8 cellular contexts compared by ENCODE assay signal in genomic region chr1:70034403-70034802, GRCh38.
DNase-seq lines count a peak whose midpoint lies in the region; ATAC-seq and TF ChIP-seq lines count a peak whose summit lies in the region.

No MANE protein-coding gene starts in this region.

- no peaks in the 10 kb centered on the region for H3F3A ChIP-seq in PC-3 (ENCODE audit: low read length, unreplicated experiment)

- H3K4me1 ChIP-seq in PC-3 (ENCODE audit: insufficient read depth, low read length) = no peaks in the 10 kb centered on the region; the same call in 1 of the 2 replicates

- no peaks in the 10 kb centered on the region for H3K9me3 ChIP-seq in PC-3 (ENCODE audit: low read length)

- CTCF ChIA-PET in PC-3 (lab: Charles Lee) = interaction anchor here (0.6 to 1.1 kb wide), 4 partner anchors 108 to 1581 kb away, joined by 3 to 17 read pairs (median 4); partner anchors contain the start of genes LRRC40 and SRSF11

- no peak overlapping the region for H2AFZ ChIP-seq in PC-3 (ENCODE audit: low read length)

- DNase-seq in AG09319 (ENCODE audit: extremely low read depth, low read depth) (no peak), PC-3 (peak; percentile 84), fibroblast of the conjunctiva (ENCODE audit: low read depth) (peak; percentile 43), NCI-H1048 (lab: John Stamatoyannopoulos, UW) (no peak), GM10266 (ENCODE audit: extremely low spot score) (no peak)
- no peak for DNase-seq in activated CD4-positive, alpha-beta T cell treated with anti-CD3 and anti-CD28 coated beads for 1 hour

- H3K4me3 ChIP-seq in PC-3 (ENCODE audit: low read length) = no peak overlapping the region

- no peaks in the 10 kb centered on the region for H4K20me1 ChIP-seq in PC-3 (ENCODE audit: low read length)

- H3K79me2 ChIP-seq in PC-3 (ENCODE audit: low read length) = no peaks in the 10 kb centered on the region

- H3K27me3 ChIP-seq in PC-3 (ENCODE audit: low read length) = peaks cover 10% of the 10 kb centered on the region; the same call in 1 of the 2 replicates

- intact Hi-C loops in PC-3 (cut with micrococcal nuclease) = loop anchor here (1.0 to 2.0 kb wide), 4 partner anchors 98 to 476 kb away; no protein-coding TSS in a partner anchor

- H3K27ac ChIP-seq in PC-3 (ENCODE audit: low read length) = no peak overlapping the region

- peak; percentile 50 for TF ChIP-seq CTCF in AG09319 (IDR thresholded peaks at IDR 0.05; ENCODE audit: low read depth, low read length)
- peak; percentile 68 for TF ChIP-seq CTCF in LNCAP (IDR thresholded peaks at IDR 0.05)
- TF ChIP-seq CTCF in PC-3 (conservative IDR thresholded peaks at IDR 0.05; ENCODE audit: low read depth, low read length) = peak; percentile 76
- TF ChIP-seq CTCF in GM10266 (IDR thresholded peaks at IDR 0.05; ENCODE audit: control insufficient read depth, insufficient read depth, low read depth, missing control alignments) = no peak

- no peaks in the 10 kb centered on the region for H3K36me3 ChIP-seq in PC-3 (ENCODE audit: low read depth, low read length)

- POLR2A ChIA-PET in PC-3 (lab: Charles Lee; ENCODE audit: unreplicated experiment) = no interaction called here

- H3K9ac ChIP-seq in PC-3 (ENCODE audit: low read length) = no peak overlapping the region

- ATAC-seq in PC-3 (peak; percentile 97), HG02571 (IDR thresholded peaks at IDR 0.05; ENCODE audit: unreplicated experiment) (no peak)

- H3K4me2 ChIP-seq in PC-3 (ENCODE audit: low read length) = no peak overlapping the region

- BruUV-seq in PC-3 (replicated peaks; lab: Mats Ljungman, UMichigan) = no TSS peak

- H3K9me2 ChIP-seq in PC-3 (replicated peaks; ENCODE audit: low read length) = no peaks in the 10 kb centered on the region

Comparison
In these comparisons a context has a peak if more than half of its experiments do, and no peak if none do; other contexts are left out.
1. DNase-seq: peak in PC-3 (single experiment) and fibroblast of the conjunctiva (single experiment); none in AG09319 (single experiment), NCI-H1048 (single experiment), GM10266 (single experiment) and activated CD4-positive, alpha-beta T cell treated with anti-CD3 and anti-CD28 coated beads for 1 hour (single experiment).